In the genomic region with DNA sequence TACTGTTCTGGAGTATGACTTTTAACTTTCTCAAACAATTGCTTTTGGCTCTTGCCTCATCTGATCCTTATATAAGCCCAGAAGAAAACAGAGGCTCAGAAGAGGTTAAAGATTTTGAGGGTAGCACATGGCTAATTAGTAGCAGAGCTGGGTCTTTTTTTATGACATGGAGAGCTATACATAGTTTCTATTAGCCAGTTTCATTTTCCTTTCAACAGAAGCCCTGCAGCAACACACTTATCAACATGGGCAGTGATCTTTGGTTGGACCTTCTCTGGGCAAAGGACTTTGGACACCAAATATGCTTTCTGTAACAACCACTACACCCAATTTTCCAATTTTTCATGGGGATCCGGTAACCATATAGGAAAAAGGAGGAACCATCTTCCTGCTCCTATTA, we compare ENCODE assay signal across 1 cellular context.
A peak's percentile ranks its signal among the peaks of the same experiment; 100 is the strongest.
TF ChIP-seq lines count a peak whose summit lies in the region.

No MANE protein-coding gene starts in this region.

TF ChIP-seq in liver, 16 proteins besides CTCF, POLR2A, EP300 and RAD21:
- peak; percentile 58 for TF ChIP-seq ZBTB33 (IDR thresholded peaks at IDR 0.05)
- TF ChIP-seq JUND (IDR thresholded peaks at IDR 0.05): peak in 1 of 2 donors; percentile 37
- TF ChIP-seq TAF1 (conservative IDR thresholded peaks at IDR 0.05): no peak
- peak; percentile 24 to 59 for TF ChIP-seq RXRA (IDR thresholded peaks at IDR 0.05)
- TF ChIP-seq SP1 (IDR thresholded peaks at IDR 0.05): peak; percentile 77
- TF ChIP-seq EGR1 (IDR thresholded peaks at IDR 0.05; ENCODE audit: low read depth in 2 of 2): no peak
- TF ChIP-seq REST (IDR thresholded peaks at IDR 0.05): peak; percentile 48
- TF ChIP-seq HNF4A (conservative IDR thresholded peaks at IDR 0.05): peak; percentile 97 to 99
- peak; percentile 67 for TF ChIP-seq YY1 (IDR thresholded peaks at IDR 0.05)
- peak; percentile 40 for TF ChIP-seq FOXA2 (IDR thresholded peaks at IDR 0.05)
- no peak for TF ChIP-seq GABPA (IDR thresholded peaks at IDR 0.05 in 1 of 2, conservative IDR thresholded peaks at IDR 0.05 in 1 of 2)
- TF ChIP-seq NR2F2 (IDR thresholded peaks at IDR 0.05): no peak
- TF ChIP-seq, protein P1, sequence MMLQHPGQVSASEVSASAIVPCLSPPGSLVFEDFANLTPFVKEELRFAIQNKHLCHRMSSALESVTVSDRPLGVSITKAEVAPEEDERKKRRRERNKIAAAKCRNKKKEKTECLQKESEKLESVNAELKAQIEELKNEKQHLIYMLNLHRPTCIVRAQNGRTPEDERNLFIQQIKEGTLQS (IDR thresholded peaks at IDR 0.05): no peak
- peak; percentile 62 for TF ChIP-seq MAX (IDR thresholded peaks at IDR 0.05)
- peak; percentile 87 for TF ChIP-seq HNF4G (IDR thresholded peaks at IDR 0.05)
- no peak for TF ChIP-seq FOXA1 (IDR thresholded peaks at IDR 0.05)
